In the genomic region with DNA sequence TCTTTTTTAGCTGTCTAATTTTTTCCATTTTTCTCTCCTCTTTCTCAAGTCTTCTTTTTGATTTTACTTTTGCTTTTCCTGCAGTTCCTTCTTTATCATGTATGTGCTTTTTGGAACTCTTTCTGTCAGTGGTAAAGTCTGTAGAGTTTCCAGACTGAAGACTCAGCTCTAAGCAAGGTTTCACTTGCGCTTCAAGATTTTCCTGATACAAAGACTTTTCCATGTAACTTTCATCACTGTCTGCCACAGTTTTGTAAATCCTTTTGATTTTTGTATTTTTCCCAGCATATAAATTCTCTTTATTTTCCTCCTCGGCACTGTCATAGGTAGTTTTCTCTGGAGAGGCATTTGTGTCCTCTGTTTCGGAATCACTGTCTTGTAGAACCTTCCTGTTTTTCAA, we compare ENCODE assay signal across 20 cellular contexts. TPM values are rescaled to one million over a fixed set of nuclear protein-coding genes. Genes with fewer than 3 reads are reported as not detected.
DNase-seq lines count a peak whose midpoint lies in the region; ATAC-seq and TF ChIP-seq lines count a peak whose summit lies in the region.
"Had no signal": no experiment of that assay in that cellular context is flagged by ENCODE, and none has a peak within 500 bp of the region (broad histone marks: within the 10 kb centered on the region; RNA-seq: fewer than 3 reads in every experiment).

No MANE protein-coding gene starts in this region.

- CTCF ChIA-PET in Caco-2 (lab: Charles Lee): no interaction called here

- H3K36me3 ChIP-seq in CD4-positive, CD25-positive, alpha-beta regulatory T cell (ENCODE audit: control insufficient read depth, insufficient read depth, low read length): no peaks in the 10 kb centered on the region
- no peaks in the 10 kb centered on the region; the same call in 1 of the 2 replicates for H3K36me3 ChIP-seq in GM23248 (ENCODE audit: low read depth)
- H3K36me3 ChIP-seq in SK-N-MC (ENCODE audit: insufficient read depth, low read length): peaks cover 61% of the 10 kb centered on the region
- H3K36me3 ChIP-seq in Caco-2 (ENCODE audit: control insufficient read depth, insufficient read depth, low read length): no peaks in the 10 kb centered on the region

- POLR2A ChIA-PET in Caco-2 (lab: Charles Lee): no interaction called here

- TF ChIP-seq CTCF in neural crest cell (conservative IDR thresholded peaks at IDR 0.05) (no peak), Caco-2 (IDR thresholded peaks at IDR 0.05; ENCODE audit: insufficient read depth in 1 of 2, low read depth in 1 of 2, low read length in 1 of 2, severe bottlenecking in 1 of 2, unreplicated experiment in 1 of 2) (no peak)

- no peaks in the 10 kb centered on the region for H3K27me3 Mint-ChIP-seq in CD4-positive, CD25-positive, alpha-beta regulatory T cell
- no peaks in the 10 kb centered on the region for H3K27me3 Mint-ChIP-seq in neural crest cell (ENCODE audit: low read depth)
- no peaks in the 10 kb centered on the region for H3K27me3 Mint-ChIP-seq in Caco-2 (ENCODE audit: insufficient read depth, unreplicated experiment)

- 92 to 99% methylated on average over 3 of the region's 3 CpGs for WGBS in GM23248 (ENCODE audit: low coverage in 1 of 2, low lambda C conversion rate in 2 of 2, missing lambda C conversion rate in 2 of 2), 2 experiments

- H3K4me1 ChIP-seq in CD4-positive, CD25-positive, alpha-beta regulatory T cell (ENCODE audit: control insufficient read depth, insufficient read depth, low read length, poor library complexity, severe bottlenecking): peaks cover 14% of the 10 kb centered on the region
- 0 out of 2 replicates have a peak, but pooled peaks cover 8% of the 10 kb centered on the region for H3K4me1 ChIP-seq in GM23248 (ENCODE audit: insufficient read depth)
- no peaks in the 10 kb centered on the region for H3K4me1 ChIP-seq in Caco-2
- H3K4me1 ChIP-seq: SJCRH30 had no signal

- no peak overlapping the region for H3K4me3 Mint-ChIP-seq in CD4-positive, CD25-positive, alpha-beta regulatory T cell
- no peak overlapping the region for H3K4me3 Mint-ChIP-seq in neural crest cell
- H3K4me3 Mint-ChIP-seq in Caco-2 (ENCODE audit: unreplicated experiment): no peak overlapping the region

- H3K4me1 Mint-ChIP-seq in CD4-positive, CD25-positive, alpha-beta regulatory T cell: peaks cover 7 to 39% (median 21%) of the 10 kb centered on the region in 4 donors
- H3K4me1 Mint-ChIP-seq in neural crest cell (peaks cover 25% of the 10 kb centered on the region), Caco-2 (ENCODE audit: low read depth, unreplicated experiment) (no peaks in the 10 kb centered on the region)

- BruUV-seq in Caco-2 (replicated peaks; lab: Mats Ljungman, UMichigan): no TSS peak

- H3K27ac Mint-ChIP-seq in CD4-positive, CD25-positive, alpha-beta regulatory T cell: peak overlapping the region in 2 of 3 donors; percentile 13 to 47
- peak overlapping the region; percentile 1 for H3K27ac Mint-ChIP-seq in neural crest cell (ENCODE audit: unreplicated experiment)
- no peak overlapping the region for H3K27ac Mint-ChIP-seq in Caco-2 (ENCODE audit: unreplicated experiment)

- no peaks in the 10 kb centered on the region for H3K9me2 ChIP-seq in GM23248 (ENCODE audit: insufficient read depth)

- no peaks in the 10 kb centered on the region for H4K20me1 ChIP-seq in GM23248 (ENCODE audit: insufficient read depth)

- peak overlapping the region; percentile 52 for H2AFZ ChIP-seq in GM23248

- H3K27me3 ChIP-seq in CD4-positive, CD25-positive, alpha-beta regulatory T cell (ENCODE audit: control insufficient read depth, insufficient read depth, low read length): no peaks in the 10 kb centered on the region
- H3K27me3 ChIP-seq in GM23248 (replicated peaks; ENCODE audit: insufficient read depth) (no peaks in the 10 kb centered on the region), Caco-2 (replicated peaks; ENCODE audit: control insufficient read depth, insufficient read depth, low read length) (no peaks in the 10 kb centered on the region)
- H3K27me3 ChIP-seq: SJCRH30 had no signal

- H3K27ac ChIP-seq in CD4-positive, CD25-positive, alpha-beta regulatory T cell (ENCODE audit: insufficient read depth, low read length, poor library complexity, severe bottlenecking): no peak overlapping the region
- H3K27ac ChIP-seq in GM23248 (no peak overlapping the region), SK-N-MC (peak overlapping the region; percentile 40; the same call in 1 of the 2 replicates)
- H3K27ac ChIP-seq: SJCRH30 had no signal

- no peaks in the 10 kb centered on the region for H3F3A ChIP-seq in GM23248 (ENCODE audit: insufficient read depth)

- intact Hi-C loops in Caco-2 (cut with micrococcal nuclease; ENCODE audit: unreplicated experiment): no loop called here

- H3K9me3 Mint-ChIP-seq in CD4-positive, CD25-positive, alpha-beta regulatory T cell: no peaks in the 10 kb centered on the region
- H3K9me3 Mint-ChIP-seq in neural crest cell (no peaks in the 10 kb centered on the region), Caco-2 (ENCODE audit: unreplicated experiment) (no peaks in the 10 kb centered on the region)

- DNase-seq in CD4-positive, CD25-positive, alpha-beta regulatory T cell: no peak
- DNase-seq in GM23248 (no peak), SK-N-MC (ENCODE audit: low read depth, low spot score) (no peak), neural crest cell (ENCODE audit: low read depth, low spot score) (no peak), KG1 (lab: John Stamatoyannopoulos, UW) (no peak), Caco-2 (no peak)
- DNase-seq in activated CD4-positive, CD25-positive, alpha-beta regulatory T cell treated with anti-CD3 and anti-CD28 coated beads, Interleukin-2, amount 50 U/mL, for 72 hours: no peak
- DNase-seq: ACHN, C1 segment of cervical spinal cord, DMS79, MV-4-11, NCI-H187, NCI-H2107, NCI-H510A, NCI-H774, PC-3, SJCRH30, SW 1271 had no signal

- H3K4me3 ChIP-seq in CD4-positive, CD25-positive, alpha-beta regulatory T cell (ENCODE audit: low read depth, low read length): no peak overlapping the region
- H3K4me3 ChIP-seq in GM23248 (no peak overlapping the region), SK-N-MC (no peak overlapping the region), Caco-2 (ENCODE audit: low read depth, low read length) (no peak overlapping the region)
- H3K4me3 ChIP-seq: K562, SJCRH30 had no signal

- no peak overlapping the region for H3K4me2 ChIP-seq in GM23248 (ENCODE audit: unreplicated experiment)

- ATAC-seq in CD4-positive, CD25-positive, alpha-beta regulatory T cell (ENCODE audit: low read depth in 2 of 2): no peak
- ATAC-seq: HCT116, K562, PC-3 had no signal

- H3K9me3 ChIP-seq in CD4-positive, CD25-positive, alpha-beta regulatory T cell (ENCODE audit: control insufficient read depth in 2 of 2, low read length in 2 of 2): no peaks in the 10 kb centered on the region
- H3K9me3 ChIP-seq in GM23248 (ENCODE audit: low read depth) (no peaks in the 10 kb centered on the region), SK-N-MC (ENCODE audit: low read depth, low read length) (no peaks in the 10 kb centered on the region), Caco-2 (no peaks in the 10 kb centered on the region)
- H3K9me3 ChIP-seq: SJCRH30 had no signal

- H3K79me2 ChIP-seq in GM23248 (ENCODE audit: insufficient read depth): peaks cover 27% of the 10 kb centered on the region

- in situ Hi-C loops in GM23248 (cut with MboI): no loop called here

- no peaks in the 10 kb centered on the region for H3K36me3 Mint-ChIP-seq in CD4-positive, CD25-positive, alpha-beta regulatory T cell
- H3K36me3 Mint-ChIP-seq in neural crest cell (ENCODE audit: low read depth): peaks cover 8% of the 10 kb centered on the region
- H3K36me3 Mint-ChIP-seq in Caco-2 (ENCODE audit: insufficient read depth, unreplicated experiment): peaks cover 34% of the 10 kb centered on the region

- H3K9ac ChIP-seq in GM23248 (no peak overlapping the region), SK-N-MC (ENCODE audit: insufficient read length) (peak overlapping the region; percentile 35)

RNA-seq across cellular contexts. Expression of a gene that starts 5.5 kb away (rescaled TPM):
- 2.9 TPM for total RNA-seq in CD4-positive, CD25-positive, alpha-beta regulatory T cell
- under 1 TPM; 0.13 to 0.95 (median 0.29) TPM for polyA plus RNA-seq in CD4-positive, CD25-positive, alpha-beta regulatory T cell
- 4.4 and 10.8 TPM in 2 replicates for total RNA-seq in GM23248 (2014; rRNA removed; shearing (Covaris generic))
- 4.3 and 4.4 TPM in 2 replicates for polyA plus RNA-seq in GM23248 (2016; fragmentation: Nextera tagmentation; extraction: Ambion mirVana)
- 69.4 and 73.8 TPM in 2 replicates for total RNA-seq in neural crest cell
- 22.6 and 23.2 TPM in 2 replicates for total RNA-seq in Caco-2 (2022)

RNA-seq across cellular contexts. Expression of a gene that starts 43.5 kb away (rescaled TPM):
- 12.7 TPM for total RNA-seq in CD4-positive, CD25-positive, alpha-beta regulatory T cell
- 1 to 10 TPM; 2.4 to 4.1 (median 3.6) TPM for polyA plus RNA-seq in CD4-positive, CD25-positive, alpha-beta regulatory T cell
- 6.4 and 6.8 TPM in 2 replicates for total RNA-seq in GM23248 (2014; rRNA removed; shearing (Covaris generic))
- polyA plus RNA-seq in GM23248 (2016; fragmentation: Nextera tagmentation; extraction: Ambion mirVana): 2.2 and 4.4 TPM in 2 replicates
- total RNA-seq in neural crest cell (13.8 and 17.1 TPM in 2 replicates), Caco-2 (2022) (5.0 and 8.1 TPM in 2 replicates)

RNA-seq across cellular contexts. Expression of a gene that starts 45.6 kb away (rescaled TPM):
- total RNA-seq in CD4-positive, CD25-positive, alpha-beta regulatory T cell: 9.0 TPM
- 10 to 100 TPM; 12.6 to 23.9 (median 15.9) TPM for polyA plus RNA-seq in CD4-positive, CD25-positive, alpha-beta regulatory T cell
- total RNA-seq in GM23248 (2014; rRNA removed; shearing (Covaris generic)): 32.2 and 36.4 TPM in 2 replicates
- 20.0 and 21.6 TPM in 2 replicates for polyA plus RNA-seq in GM23248 (2016; fragmentation: Nextera tagmentation; extraction: Ambion mirVana)
- total RNA-seq in neural crest cell (18.0 and 19.0 TPM in 2 replicates), Caco-2 (2022) (6.6 and 8.1 TPM in 2 replicates)
